ENCODE assay signal across 2 cellular contexts in the genomic region with DNA sequence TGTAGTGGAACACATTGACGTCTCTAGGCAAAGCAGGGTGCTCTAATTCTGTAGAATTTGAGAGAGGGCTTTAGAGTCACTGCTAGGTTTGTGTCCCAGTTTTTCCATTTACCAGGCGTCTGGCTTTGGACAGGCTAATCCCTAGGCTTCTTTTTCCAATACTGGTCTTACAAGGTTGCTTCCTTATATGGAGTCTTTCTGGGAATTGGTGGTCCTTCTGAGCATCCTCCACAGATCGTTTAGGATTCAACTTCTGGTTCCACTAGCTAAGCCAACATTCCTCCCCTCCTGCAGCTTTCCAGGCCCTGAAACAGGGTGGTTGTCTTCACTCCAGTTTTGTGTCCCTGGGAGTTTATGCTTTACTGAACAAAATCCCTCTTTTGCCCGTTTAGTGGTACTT.
TF ChIP-seq lines count a peak whose summit lies in the region.

No MANE protein-coding gene starts in this region.

TF ChIP-seq in WTC11, 78 proteins besides CTCF, POLR2A, EP300 and RAD21:
- TF ChIP-seq EMX1 (CRISPR knock-in tag; IDR thresholded peaks at IDR 0.05) (no peak), ESRRA (CRISPR knock-in tag; IDR thresholded peaks at IDR 0.05; ENCODE audit: borderline replicate concordance) (no peak), ZNF317 (CRISPR knock-in tag; IDR thresholded peaks at IDR 0.05; ENCODE audit: borderline replicate concordance, low read depth) (no peak), SMAD3 (CRISPR knock-in tag; IDR thresholded peaks at IDR 0.05; ENCODE audit: borderline replicate concordance) (no peak), ZNF671 (CRISPR knock-in tag; IDR thresholded peaks at IDR 0.05) (no peak), ZNF138 (CRISPR knock-in tag; conservative IDR thresholded peaks at IDR 0.05) (no peak), ZNF396 (CRISPR knock-in tag; IDR thresholded peaks at IDR 0.05; ENCODE audit: borderline replicate concordance) (no peak)
- TF ChIP-seq, protein P1, sequence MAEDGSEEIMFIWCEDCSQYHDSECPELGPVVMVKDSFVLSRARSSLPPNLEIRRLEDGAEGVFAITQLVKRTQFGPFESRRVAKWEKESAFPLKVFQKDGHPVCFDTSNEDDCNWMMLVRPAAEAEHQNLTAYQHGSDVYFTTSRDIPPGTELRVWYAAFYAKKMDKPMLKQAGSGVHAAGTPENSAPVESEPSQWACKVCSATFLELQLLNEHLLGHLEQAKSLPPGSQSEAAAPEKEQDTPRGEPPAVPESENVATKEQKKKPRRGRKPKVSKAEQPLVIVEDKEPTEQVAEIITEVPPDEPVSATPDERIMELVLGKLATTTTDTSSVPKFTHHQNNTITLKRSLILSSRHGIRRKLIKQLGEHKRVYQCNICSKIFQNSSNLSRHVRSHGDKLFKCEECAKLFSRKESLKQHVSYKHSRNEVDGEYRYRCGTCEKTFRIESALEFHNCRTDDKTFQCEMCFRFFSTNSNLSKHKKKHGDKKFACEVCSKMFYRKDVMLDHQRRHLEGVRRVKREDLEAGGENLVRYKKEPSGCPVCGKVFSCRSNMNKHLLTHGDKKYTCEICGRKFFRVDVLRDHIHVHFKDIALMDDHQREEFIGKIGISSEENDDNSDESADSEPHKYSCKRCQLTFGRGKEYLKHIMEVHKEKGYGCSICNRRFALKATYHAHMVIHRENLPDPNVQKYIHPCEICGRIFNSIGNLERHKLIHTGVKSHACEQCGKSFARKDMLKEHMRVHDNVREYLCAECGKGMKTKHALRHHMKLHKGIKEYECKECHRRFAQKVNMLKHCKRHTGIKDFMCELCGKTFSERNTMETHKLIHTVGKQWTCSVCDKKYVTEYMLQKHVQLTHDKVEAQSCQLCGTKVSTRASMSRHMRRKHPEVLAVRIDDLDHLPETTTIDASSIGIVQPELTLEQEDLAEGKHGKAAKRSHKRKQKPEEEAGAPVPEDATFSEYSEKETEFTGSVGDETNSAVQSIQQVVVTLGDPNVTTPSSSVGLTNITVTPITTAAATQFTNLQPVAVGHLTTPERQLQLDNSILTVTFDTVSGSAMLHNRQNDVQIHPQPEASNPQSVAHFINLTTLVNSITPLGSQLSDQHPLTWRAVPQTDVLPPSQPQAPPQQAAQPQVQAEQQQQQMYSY (CRISPR knock-in tag; IDR thresholded peaks at IDR 0.05): no peak
- TF ChIP-seq, protein P2, sequence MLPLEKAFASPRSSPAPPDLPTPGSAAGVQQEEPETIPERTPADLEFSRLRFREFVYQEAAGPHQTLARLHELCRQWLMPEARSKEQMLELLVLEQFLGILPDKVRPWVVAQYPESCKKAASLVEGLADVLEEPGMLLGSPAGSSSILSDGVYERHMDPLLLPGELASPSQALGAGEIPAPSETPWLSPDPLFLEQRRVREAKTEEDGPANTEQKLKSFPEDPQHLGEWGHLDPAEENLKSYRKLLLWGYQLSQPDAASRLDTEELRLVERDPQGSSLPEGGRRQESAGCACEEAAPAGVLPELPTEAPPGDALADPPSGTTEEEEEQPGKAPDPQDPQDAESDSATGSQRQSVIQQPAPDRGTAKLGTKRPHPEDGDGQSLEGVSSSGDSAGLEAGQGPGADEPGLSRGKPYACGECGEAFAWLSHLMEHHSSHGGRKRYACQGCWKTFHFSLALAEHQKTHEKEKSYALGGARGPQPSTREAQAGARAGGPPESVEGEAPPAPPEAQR (CRISPR knock-in tag; IDR thresholded peaks at IDR 0.05): no peak
- TF ChIP-seq, protein P3, sequence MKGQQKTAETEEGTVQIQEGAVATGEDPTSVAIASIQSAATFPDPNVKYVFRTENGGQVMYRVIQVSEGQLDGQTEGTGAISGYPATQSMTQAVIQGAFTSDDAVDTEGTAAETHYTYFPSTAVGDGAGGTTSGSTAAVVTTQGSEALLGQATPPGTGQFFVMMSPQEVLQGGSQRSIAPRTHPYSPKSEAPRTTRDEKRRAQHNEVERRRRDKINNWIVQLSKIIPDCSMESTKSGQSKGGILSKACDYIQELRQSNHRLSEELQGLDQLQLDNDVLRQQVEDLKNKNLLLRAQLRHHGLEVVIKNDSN (CRISPR knock-in tag; IDR thresholded peaks at IDR 0.05): no peak
- TF ChIP-seq, protein P4, sequence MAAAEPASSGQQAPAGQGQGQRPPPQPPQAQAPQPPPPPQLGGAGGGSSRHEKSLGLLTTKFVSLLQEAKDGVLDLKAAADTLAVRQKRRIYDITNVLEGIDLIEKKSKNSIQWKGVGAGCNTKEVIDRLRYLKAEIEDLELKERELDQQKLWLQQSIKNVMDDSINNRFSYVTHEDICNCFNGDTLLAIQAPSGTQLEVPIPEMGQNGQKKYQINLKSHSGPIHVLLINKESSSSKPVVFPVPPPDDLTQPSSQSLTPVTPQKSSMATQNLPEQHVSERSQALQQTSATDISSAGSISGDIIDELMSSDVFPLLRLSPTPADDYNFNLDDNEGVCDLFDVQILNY (CRISPR knock-in tag; IDR thresholded peaks at IDR 0.05): no peak
- TF ChIP-seq, protein P5, sequence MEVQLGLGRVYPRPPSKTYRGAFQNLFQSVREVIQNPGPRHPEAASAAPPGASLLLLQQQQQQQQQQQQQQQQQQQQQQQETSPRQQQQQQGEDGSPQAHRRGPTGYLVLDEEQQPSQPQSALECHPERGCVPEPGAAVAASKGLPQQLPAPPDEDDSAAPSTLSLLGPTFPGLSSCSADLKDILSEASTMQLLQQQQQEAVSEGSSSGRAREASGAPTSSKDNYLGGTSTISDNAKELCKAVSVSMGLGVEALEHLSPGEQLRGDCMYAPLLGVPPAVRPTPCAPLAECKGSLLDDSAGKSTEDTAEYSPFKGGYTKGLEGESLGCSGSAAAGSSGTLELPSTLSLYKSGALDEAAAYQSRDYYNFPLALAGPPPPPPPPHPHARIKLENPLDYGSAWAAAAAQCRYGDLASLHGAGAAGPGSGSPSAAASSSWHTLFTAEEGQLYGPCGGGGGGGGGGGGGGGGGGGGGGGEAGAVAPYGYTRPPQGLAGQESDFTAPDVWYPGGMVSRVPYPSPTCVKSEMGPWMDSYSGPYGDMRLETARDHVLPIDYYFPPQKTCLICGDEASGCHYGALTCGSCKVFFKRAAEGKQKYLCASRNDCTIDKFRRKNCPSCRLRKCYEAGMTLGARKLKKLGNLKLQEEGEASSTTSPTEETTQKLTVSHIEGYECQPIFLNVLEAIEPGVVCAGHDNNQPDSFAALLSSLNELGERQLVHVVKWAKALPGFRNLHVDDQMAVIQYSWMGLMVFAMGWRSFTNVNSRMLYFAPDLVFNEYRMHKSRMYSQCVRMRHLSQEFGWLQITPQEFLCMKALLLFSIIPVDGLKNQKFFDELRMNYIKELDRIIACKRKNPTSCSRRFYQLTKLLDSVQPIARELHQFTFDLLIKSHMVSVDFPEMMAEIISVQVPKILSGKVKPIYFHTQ (CRISPR knock-in tag; IDR thresholded peaks at IDR 0.05): no peak
- TF ChIP-seq, protein P6, sequence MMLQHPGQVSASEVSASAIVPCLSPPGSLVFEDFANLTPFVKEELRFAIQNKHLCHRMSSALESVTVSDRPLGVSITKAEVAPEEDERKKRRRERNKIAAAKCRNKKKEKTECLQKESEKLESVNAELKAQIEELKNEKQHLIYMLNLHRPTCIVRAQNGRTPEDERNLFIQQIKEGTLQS (CRISPR knock-in tag; conservative IDR thresholded peaks at IDR 0.05): no peak

TF ChIP-seq in HepG2, 621 proteins besides CTCF, POLR2A, EP300 and RAD21:
- TF ChIP-seq RBFOX2 (IDR thresholded peaks at IDR 0.05; ENCODE audit: low read depth, low read length) (no peak), PAWR (CRISPR knock-in tag; IDR thresholded peaks at IDR 0.05; ENCODE audit: borderline replicate concordance) (no peak), KLF11 (CRISPR knock-in tag; IDR thresholded peaks at IDR 0.05) (no peak), PHF21A (CRISPR knock-in tag; IDR thresholded peaks at IDR 0.05) (no peak)
- TF ChIP-seq, protein P7, sequence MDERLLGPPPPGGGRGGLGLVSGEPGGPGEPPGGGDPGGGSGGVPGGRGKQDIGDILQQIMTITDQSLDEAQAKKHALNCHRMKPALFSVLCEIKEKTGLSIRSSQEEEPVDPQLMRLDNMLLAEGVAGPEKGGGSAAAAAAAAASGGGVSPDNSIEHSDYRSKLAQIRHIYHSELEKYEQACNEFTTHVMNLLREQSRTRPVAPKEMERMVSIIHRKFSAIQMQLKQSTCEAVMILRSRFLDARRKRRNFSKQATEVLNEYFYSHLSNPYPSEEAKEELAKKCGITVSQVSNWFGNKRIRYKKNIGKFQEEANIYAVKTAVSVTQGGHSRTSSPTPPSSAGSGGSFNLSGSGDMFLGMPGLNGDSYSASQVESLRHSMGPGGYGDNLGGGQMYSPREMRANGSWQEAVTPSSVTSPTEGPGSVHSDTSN (CRISPR knock-in tag; IDR thresholded peaks at IDR 0.05): no peak
- TF ChIP-seq, protein P8, sequence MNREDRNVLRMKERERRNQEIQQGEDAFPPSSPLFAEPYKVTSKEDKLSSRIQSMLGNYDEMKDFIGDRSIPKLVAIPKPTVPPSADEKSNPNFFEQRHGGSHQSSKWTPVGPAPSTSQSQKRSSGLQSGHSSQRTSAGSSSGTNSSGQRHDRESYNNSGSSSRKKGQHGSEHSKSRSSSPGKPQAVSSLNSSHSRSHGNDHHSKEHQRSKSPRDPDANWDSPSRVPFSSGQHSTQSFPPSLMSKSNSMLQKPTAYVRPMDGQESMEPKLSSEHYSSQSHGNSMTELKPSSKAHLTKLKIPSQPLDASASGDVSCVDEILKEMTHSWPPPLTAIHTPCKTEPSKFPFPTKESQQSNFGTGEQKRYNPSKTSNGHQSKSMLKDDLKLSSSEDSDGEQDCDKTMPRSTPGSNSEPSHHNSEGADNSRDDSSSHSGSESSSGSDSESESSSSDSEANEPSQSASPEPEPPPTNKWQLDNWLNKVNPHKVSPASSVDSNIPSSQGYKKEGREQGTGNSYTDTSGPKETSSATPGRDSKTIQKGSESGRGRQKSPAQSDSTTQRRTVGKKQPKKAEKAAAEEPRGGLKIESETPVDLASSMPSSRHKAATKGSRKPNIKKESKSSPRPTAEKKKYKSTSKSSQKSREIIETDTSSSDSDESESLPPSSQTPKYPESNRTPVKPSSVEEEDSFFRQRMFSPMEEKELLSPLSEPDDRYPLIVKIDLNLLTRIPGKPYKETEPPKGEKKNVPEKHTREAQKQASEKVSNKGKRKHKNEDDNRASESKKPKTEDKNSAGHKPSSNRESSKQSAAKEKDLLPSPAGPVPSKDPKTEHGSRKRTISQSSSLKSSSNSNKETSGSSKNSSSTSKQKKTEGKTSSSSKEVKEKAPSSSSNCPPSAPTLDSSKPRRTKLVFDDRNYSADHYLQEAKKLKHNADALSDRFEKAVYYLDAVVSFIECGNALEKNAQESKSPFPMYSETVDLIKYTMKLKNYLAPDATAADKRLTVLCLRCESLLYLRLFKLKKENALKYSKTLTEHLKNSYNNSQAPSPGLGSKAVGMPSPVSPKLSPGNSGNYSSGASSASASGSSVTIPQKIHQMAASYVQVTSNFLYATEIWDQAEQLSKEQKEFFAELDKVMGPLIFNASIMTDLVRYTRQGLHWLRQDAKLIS (CRISPR knock-in tag; IDR thresholded peaks at IDR 0.05): no peak
